ENCODE assay signal across 8 cellular contexts in genomic region chr2:24491626-24492282, GRCh38. TPM values are rescaled to one million over a fixed set of nuclear protein-coding genes. Genes with fewer than 3 reads are reported as not detected.
DNase-seq lines count a peak whose midpoint lies in the region; ATAC-seq lines count a peak whose summit lies in the region.

No MANE protein-coding gene starts in this region.

- H3K27me3 ChIP-seq in endocrine pancreas (ENCODE audit: control insufficient read depth, insufficient read depth, low read length) (no peaks in the 10 kb centered on the region), mononuclear cell (ENCODE audit: insufficient read depth, low read length) (no peaks in the 10 kb centered on the region)

- H3K9ac ChIP-seq in endocrine pancreas (ENCODE audit: control insufficient read depth, insufficient read depth, low read length) = peak overlapping the region; percentile 80

- no peaks in the 10 kb centered on the region for H3K9me3 ChIP-seq in endocrine pancreas (ENCODE audit: control insufficient read depth, low read length)
- H3K9me3 ChIP-seq in mononuclear cell (ENCODE audit: low read depth, low read length) = no peaks in the 10 kb centered on the region

- DNase-seq in NCI-H2171 treated with DMSO at 0.1 percent for 48 hours (lab: John Stamatoyannopoulos, UW) = peak; percentile 85
- DNase-seq in activated CD8-positive, alpha-beta memory T cell treated with anti-CD3 and anti-CD28 coated beads for 4 hours (ENCODE audit: low read depth in 2 of 2) = peak; percentile 27 to 31
- peak; percentile 40 to 42 for DNase-seq in stimulated activated CD8-positive, alpha-beta memory T cell treated with anti-CD3 and anti-CD28 coated beads, Interleukin-2, amount 100 ng/mL, for 48 hours (ENCODE audit: low read depth in 2 of 2)
- DNase-seq in NCI-H774 (lab: John Stamatoyannopoulos, UW) = no peak

- H3K4me1 ChIP-seq in endocrine pancreas (ENCODE audit: control insufficient read depth, insufficient read depth, low read length) = peaks cover 18% of the 10 kb centered on the region
- H3K4me1 ChIP-seq in mononuclear cell (ENCODE audit: insufficient read depth, low read length) = peaks cover 44% of the 10 kb centered on the region

- H3K36me3 ChIP-seq in endocrine pancreas (ENCODE audit: control insufficient read depth, insufficient read depth, low read length) = no peaks in the 10 kb centered on the region

- peak overlapping the region; percentile 86 for H3K4me3 ChIP-seq in endocrine pancreas (ENCODE audit: control insufficient read depth, insufficient read depth, low read length)
- peak overlapping the region; percentile 69 for H3K4me3 ChIP-seq in mononuclear cell (ENCODE audit: low read length)

- peak; percentile 55 for ATAC-seq in GM18511 (IDR thresholded peaks at IDR 0.05; ENCODE audit: unreplicated experiment)
- peak; percentile 37 for ATAC-seq in HG02840 (IDR thresholded peaks at IDR 0.05; ENCODE audit: low FRiP score, unreplicated experiment)

RNA-seq across cellular contexts. Expression of gene NCOA1, which starts 0.7 kb away (rescaled TPM):
- 53.2 TPM for total RNA-seq in mononuclear cell
